Comparison of ENCODE assay signal across 8 cellular contexts in the genomic region with DNA sequence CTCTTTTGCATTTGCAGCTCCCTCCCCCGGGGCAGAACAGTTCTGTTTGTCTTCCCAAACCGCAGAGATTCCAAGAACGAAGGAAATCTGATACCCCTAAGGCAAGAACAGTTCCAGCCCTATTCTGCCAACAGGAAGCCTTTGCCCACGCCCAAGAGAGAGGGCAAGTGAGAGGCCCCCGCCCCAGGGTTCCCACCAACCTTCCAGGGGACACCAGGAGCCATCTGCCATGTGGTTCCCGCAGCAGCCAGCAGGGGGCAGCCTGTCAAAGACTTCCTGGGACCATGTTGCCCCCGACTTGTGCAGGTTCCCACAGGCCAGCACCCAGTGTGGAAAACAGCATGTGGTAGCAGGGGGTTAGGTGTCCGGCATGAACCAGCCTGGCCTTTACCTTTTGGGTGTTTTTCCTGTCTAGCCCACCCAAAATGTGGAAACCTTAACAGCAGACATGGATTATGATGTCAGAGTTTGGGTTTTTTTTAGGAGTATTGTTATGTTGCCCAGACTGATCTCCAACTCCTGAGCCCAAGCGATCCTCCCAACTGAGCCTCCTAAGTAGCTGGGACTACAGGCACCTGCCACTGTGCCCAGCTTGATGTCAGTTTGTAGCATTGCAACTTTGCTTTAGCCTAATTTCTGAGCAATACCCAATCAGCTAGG. TPM values are rescaled to one million over a fixed set of nuclear protein-coding genes. Genes with fewer than 3 reads are reported as not detected.
DNase-seq lines count a peak whose midpoint lies in the region; ATAC-seq and TF ChIP-seq lines count a peak whose summit lies in the region.

No MANE protein-coding gene starts in this region.

- H3K27ac ChIP-seq in CD4-positive, CD25-positive, alpha-beta regulatory T cell (ENCODE audit: insufficient read depth, low read length, poor library complexity, severe bottlenecking), result no peak overlapping the region
- H3K27ac ChIP-seq in hepatocyte, result no peak overlapping the region

- peak overlapping the region in 1 of 4 donors; percentile 12 for H3K4me3 Mint-ChIP-seq in CD4-positive, CD25-positive, alpha-beta regulatory T cell

- peaks cover 7% of the 10 kb centered on the region for H3K27me3 Mint-ChIP-seq in CD4-positive, CD25-positive, alpha-beta regulatory T cell

- H2AFZ ChIP-seq in hepatocyte, result no peak overlapping the region

- H3K9me2 ChIP-seq in hepatocyte (replicated peaks; ENCODE audit: insufficient read depth), result no peaks in the 10 kb centered on the region

- no peaks in the 10 kb centered on the region for H3K4me1 ChIP-seq in CD4-positive, CD25-positive, alpha-beta regulatory T cell (ENCODE audit: control insufficient read depth, insufficient read depth, low read length, poor library complexity, severe bottlenecking)
- H3K4me1 ChIP-seq in hepatocyte (ENCODE audit: insufficient read depth), result no peaks in the 10 kb centered on the region

- POLR2A ChIA-PET in HEK293T (lab: Yijun Ruan, JAX), result no interaction called here

- no peak overlapping the region for H3K27ac Mint-ChIP-seq in CD4-positive, CD25-positive, alpha-beta regulatory T cell

- no peak for ATAC-seq in CD4-positive, CD25-positive, alpha-beta regulatory T cell (ENCODE audit: low read depth in 2 of 2)
- ATAC-seq in GM18519 (IDR thresholded peaks at IDR 0.05; ENCODE audit: low FRiP score, unreplicated experiment) (no peak), GM19035 (IDR thresholded peaks at IDR 0.05; ENCODE audit: unreplicated experiment) (no peak)

- CTCF ChIA-PET in HEK293T (lab: Yijun Ruan, JAX), result interaction anchor here (0.7 to 1.6 kb wide), 5 partner anchors 8 to 57 kb away, joined by 3 to 14 read pairs (median 4); no protein-coding TSS in a partner anchor

- H3K36me3 ChIP-seq in CD4-positive, CD25-positive, alpha-beta regulatory T cell (ENCODE audit: control insufficient read depth, insufficient read depth, low read length), result no peaks in the 10 kb centered on the region
- no peaks in the 10 kb centered on the region for H3K36me3 ChIP-seq in hepatocyte (replicated peaks; ENCODE audit: insufficient read depth, low read depth)

- no peak overlapping the region for H3K4me3 ChIP-seq in CD4-positive, CD25-positive, alpha-beta regulatory T cell (ENCODE audit: low read depth, low read length)
- H3K4me3 ChIP-seq in hepatocyte, result no peak overlapping the region

- no peaks in the 10 kb centered on the region for H3K9me3 Mint-ChIP-seq in CD4-positive, CD25-positive, alpha-beta regulatory T cell

- H3K27me3 ChIP-seq in CD4-positive, CD25-positive, alpha-beta regulatory T cell (ENCODE audit: control insufficient read depth, insufficient read depth, low read length), result no peaks in the 10 kb centered on the region
- H3K27me3 ChIP-seq in hepatocyte, result no peaks in the 10 kb centered on the region

- 55% methylated on average over 9 of the region's 9 CpGs for WGBS in hepatocyte (ENCODE audit: low lambda C conversion rate, missing lambda C conversion rate)

- DNase-seq in CD4-positive, CD25-positive, alpha-beta regulatory T cell, result peak; percentile 41 to 46 (median 45)
- DNase-seq in HEK293T (ENCODE audit: extremely low spot score), result peak; percentile 70
- DNase-seq in T-helper 9 cell, result peak; percentile 74
- peak in 41 of 56 donors; percentile 3 to 79 (median 46) for DNase-seq in amygdala (lab: John Stamatoyannopoulos, UW)
- peak; percentile 44 for DNase-seq in hepatocyte (ENCODE audit: low spot score)
- peak; percentile 68 for DNase-seq in stimulated activated CD4-positive, alpha-beta T cell treated with anti-CD3 and anti-CD28 coated beads, Interleukin-12 subunit alpha, Interleukin-12 subunit beta, amount 100 ng/mL, for 4 hours

- TF ChIP-seq CTCF in hepatocyte (IDR thresholded peaks at IDR 0.05; ENCODE audit: poor library complexity), result peak; percentile 62

- no peaks in the 10 kb centered on the region for H4K20me1 ChIP-seq in hepatocyte (ENCODE audit: insufficient read depth, poor library complexity, severe bottlenecking)

- H3K9me3 ChIP-seq in CD4-positive, CD25-positive, alpha-beta regulatory T cell (ENCODE audit: control insufficient read depth in 2 of 2, low read length in 2 of 2), result no peaks in the 10 kb centered on the region
- H3K9me3 ChIP-seq in hepatocyte (ENCODE audit: low read depth), result no peaks in the 10 kb centered on the region

- H3K36me3 Mint-ChIP-seq in CD4-positive, CD25-positive, alpha-beta regulatory T cell, result no peaks in the 10 kb centered on the region

- H3K4me1 Mint-ChIP-seq in CD4-positive, CD25-positive, alpha-beta regulatory T cell, result peaks cover 0 to 4% (median 0%) of the 10 kb centered on the region in 4 donors

- H3K4me2 ChIP-seq in hepatocyte, result no peak overlapping the region

- no peaks in the 10 kb centered on the region for H3K79me2 ChIP-seq in hepatocyte

TF ChIP-seq in HEK293T, 16 proteins besides CTCF, POLR2A, EP300 and RAD21:
- no peak for TF ChIP-seq BHLHE40 (IDR thresholded peaks at IDR 0.05; ENCODE audit: borderline replicate concordance)
- no peak for TF ChIP-seq FOXA1 (IDR thresholded peaks at IDR 0.05)
- TF ChIP-seq ARNT (IDR thresholded peaks at IDR 0.05), result no peak
- no peak for TF ChIP-seq SUZ12 (IDR thresholded peaks at IDR 0.05)
- no peak for TF ChIP-seq SP1 (IDR thresholded peaks at IDR 0.05)
- no peak for TF ChIP-seq ELF4 (IDR thresholded peaks at IDR 0.05)
- TF ChIP-seq ZNF384 (IDR thresholded peaks at IDR 0.05), result no peak
- TF ChIP-seq, protein P1, sequence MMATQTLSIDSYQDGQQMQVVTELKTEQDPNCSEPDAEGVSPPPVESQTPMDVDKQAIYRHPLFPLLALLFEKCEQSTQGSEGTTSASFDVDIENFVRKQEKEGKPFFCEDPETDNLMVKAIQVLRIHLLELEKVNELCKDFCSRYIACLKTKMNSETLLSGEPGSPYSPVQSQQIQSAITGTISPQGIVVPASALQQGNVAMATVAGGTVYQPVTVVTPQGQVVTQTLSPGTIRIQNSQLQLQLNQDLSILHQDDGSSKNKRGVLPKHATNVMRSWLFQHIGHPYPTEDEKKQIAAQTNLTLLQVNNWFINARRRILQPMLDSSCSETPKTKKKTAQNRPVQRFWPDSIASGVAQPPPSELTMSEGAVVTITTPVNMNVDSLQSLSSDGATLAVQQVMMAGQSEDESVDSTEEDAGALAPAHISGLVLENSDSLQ (IDR thresholded peaks at IDR 0.05), result no peak
- TF ChIP-seq L3MBTL2 (conservative IDR thresholded peaks at IDR 0.05), result no peak
- no peak for TF ChIP-seq TARDBP (IDR thresholded peaks at IDR 0.05)
- no peak for TF ChIP-seq FOXK2 (IDR thresholded peaks at IDR 0.05)
- no peak for TF ChIP-seq FOXM1 (IDR thresholded peaks at IDR 0.05; ENCODE audit: borderline replicate concordance)
- TF ChIP-seq NFRKB (IDR thresholded peaks at IDR 0.05), result no peak
- TF ChIP-seq CTBP1 (IDR thresholded peaks at IDR 0.05; ENCODE audit: borderline replicate concordance), result no peak
- no peak for TF ChIP-seq HDGF (IDR thresholded peaks at IDR 0.05; ENCODE audit: borderline replicate concordance)
- no peak for TF ChIP-seq LEF1 (IDR thresholded peaks at IDR 0.05; ENCODE audit: borderline replicate concordance)

RNA-seq across cellular contexts. Expression of a gene that starts 21.7 kb away (rescaled TPM):
- total RNA-seq in CD4-positive, CD25-positive, alpha-beta regulatory T cell, result 1.3 TPM
- polyA plus RNA-seq in CD4-positive, CD25-positive, alpha-beta regulatory T cell, result 1 to 10 TPM in 2 of 4 donors, under 1 TPM in 2; 0.52 to 1.3 (median 0.98) TPM
- 3.0 and 4.2 TPM in 2 replicates for total RNA-seq in hepatocyte
- polyA plus RNA-seq in hepatocyte, result 6.7 and 13.4 TPM in 2 replicates
